10 cellular contexts compared by ENCODE assay signal in genomic region chr6:14665827-14666724, GRCh38.
DNase-seq lines count a peak whose midpoint lies in the region; ATAC-seq and TF ChIP-seq lines count a peak whose summit lies in the region.
"Had no signal": no experiment of that assay in that cellular context is flagged by ENCODE, and none has a peak within 500 bp of the region (broad histone marks: within the 10 kb centered on the region; RNA-seq: fewer than 3 reads in every experiment).

No MANE protein-coding gene starts in this region.

- no peak overlapping the region for H3K27ac ChIP-seq in HL-60 (replicated peaks)
- H3K27ac ChIP-seq: KMS-11, suprapubic skin had no signal

- H3K9me3 Mint-ChIP-seq in activated T-helper 1 cell treated with anti-CD3 and anti-CD28 coated beads, Interleukin-12 subunit alpha, Interleukin-12 subunit beta, Interleukin-2, Interleukin-4 antibody, amounts not matched to agents 30 ng/mL and 10 ng/mL and 1 ng/mL, durations not matched to agents 14 hours and 24 hours and 36 hours: no peaks in the 10 kb centered on the region

- H3K36me3 Mint-ChIP-seq in activated T-helper 1 cell treated with anti-CD3 and anti-CD28 coated beads, Interleukin-12 subunit alpha, Interleukin-12 subunit beta, Interleukin-2, Interleukin-4 antibody, amounts not matched to agents 30 ng/mL and 10 ng/mL and 1 ng/mL, durations not matched to agents 14 hours and 24 hours and 36 hours (ENCODE audit: low read depth): no peaks in the 10 kb centered on the region

- no peak overlapping the region for H3K4me3 Mint-ChIP-seq in activated T-helper 1 cell treated with anti-CD3 and anti-CD28 coated beads, Interleukin-12 subunit alpha, Interleukin-12 subunit beta, Interleukin-2, Interleukin-4 antibody, amounts not matched to agents 30 ng/mL and 10 ng/mL and 1 ng/mL, durations not matched to agents 14 hours and 24 hours and 36 hours

- DNase-seq in GM06990 (ENCODE audit: extremely low read depth, insufficient read length) (peak; percentile 46), HL-60 (ENCODE audit: low read depth in 1 of 2, low spot score in 1 of 2) (peak; percentile 26 to 79), amniotic epithelial cell (ENCODE audit: low read depth) (peak; percentile 92), posterior vena cava (ENCODE audit: low spot score) (peak; percentile 84), DMS 273 (lab: John Stamatoyannopoulos, UW; ENCODE audit: unreplicated experiment) (no peak), foreskin melanocyte (no peak)
- DNase-seq in activated T-helper 1 cell treated with anti-CD3 and anti-CD28 coated beads, Interleukin-12 subunit alpha, Interleukin-12 subunit beta, Interleukin-2, Interleukin-4 antibody, amounts not matched to agents 30 ng/mL and 10 ng/mL and 1 ng/mL, durations not matched to agents 14 hours and 24 hours and 36 hours (ENCODE audit: low spot score): no peak

- H3K27me3 ChIP-seq in GM06990 (replicated peaks; ENCODE audit: control insufficient read depth, insufficient read depth, low read length): 0 out of 2 replicates have a peak, but pooled peaks cover 1% of the 10 kb centered on the region
- H3K27me3 ChIP-seq in HL-60 (ENCODE audit: insufficient read depth, poor library complexity, severe bottlenecking): no peaks in the 10 kb centered on the region
- H3K27me3 ChIP-seq: suprapubic skin had no signal

- H3K27ac Mint-ChIP-seq in activated T-helper 1 cell treated with anti-CD3 and anti-CD28 coated beads, Interleukin-12 subunit alpha, Interleukin-12 subunit beta, Interleukin-2, Interleukin-4 antibody, amounts not matched to agents 30 ng/mL and 10 ng/mL and 1 ng/mL, durations not matched to agents 14 hours and 24 hours and 36 hours: no peak overlapping the region

- no peak overlapping the region for H3K4me3 ChIP-seq in GM06990 (replicated peaks; ENCODE audit: low read depth, low read length)
- H3K4me3 ChIP-seq in HL-60 (replicated peaks; ENCODE audit: insufficient read depth, low read length): no peak overlapping the region
- H3K4me3 ChIP-seq: suprapubic skin had no signal

- no peaks in the 10 kb centered on the region for H3K36me3 ChIP-seq in GM06990 (ENCODE audit: control insufficient read depth, insufficient read depth, low read length)
- H3K36me3 ChIP-seq: suprapubic skin had no signal

- no peak for ATAC-seq in HG03175 (IDR thresholded peaks at IDR 0.05; ENCODE audit: unreplicated experiment)

- intact Hi-C loops in posterior vena cava (cut with DNase I): no loop called here
- intact Hi-C loops in activated T-helper 1 cell treated with anti-CD3 and anti-CD28 coated beads, Interleukin-12 subunit alpha, Interleukin-12 subunit beta, Interleukin-2, Interleukin-4 antibody, amounts not matched to agents 30 ng/mL and 10 ng/mL and 1 ng/mL, durations not matched to agents 14 hours and 24 hours and 36 hours (cut with micrococcal nuclease): loop anchor here (1.0 to 10.0 kb wide), 4 partner anchors 124 to 959 kb away; no protein-coding TSS in a partner anchor

- peaks cover 32% of the 10 kb centered on the region for H3K27me3 Mint-ChIP-seq in activated T-helper 1 cell treated with anti-CD3 and anti-CD28 coated beads, Interleukin-12 subunit alpha, Interleukin-12 subunit beta, Interleukin-2, Interleukin-4 antibody, amounts not matched to agents 30 ng/mL and 10 ng/mL and 1 ng/mL, durations not matched to agents 14 hours and 24 hours and 36 hours (ENCODE audit: insufficient read depth)

- peaks cover 28% of the 10 kb centered on the region for H3K4me1 Mint-ChIP-seq in activated T-helper 1 cell treated with anti-CD3 and anti-CD28 coated beads, Interleukin-12 subunit alpha, Interleukin-12 subunit beta, Interleukin-2, Interleukin-4 antibody, amounts not matched to agents 30 ng/mL and 10 ng/mL and 1 ng/mL, durations not matched to agents 14 hours and 24 hours and 36 hours (ENCODE audit: low read depth)

- TF ChIP-seq CTCF in GM06990 (IDR thresholded peaks at IDR 0.05; ENCODE audit: insufficient read depth, low read length, poor library complexity, severe bottlenecking) (no peak), HL-60 (IDR thresholded peaks at IDR 0.05; ENCODE audit: insufficient read depth, low read length) (no peak)

Comparison
In these comparisons a context has a peak if more than half of its experiments do, and no peak if none do; other contexts are left out.
1. DNase-seq: peak in GM06990 (single experiment), HL-60 (2 of 2), amniotic epithelial cell (single experiment) and posterior vena cava (single experiment); none in DMS 273 (single experiment), activated T-helper 1 cell treated with anti-CD3 and anti-CD28 coated beads, Interleukin-12 subunit alpha, Interleukin-12 subunit beta, Interleukin-2, Interleukin-4 antibody, amounts not matched to agents 30 ng/mL and 10 ng/mL and 1 ng/mL, durations not matched to agents 14 hours and 24 hours and 36 hours (single experiment) and foreskin melanocyte (single experiment).